ENCODE assay signal across 29 cellular contexts in genomic region chr5:123719004-123719403, GRCh38.
DNase-seq lines count a peak whose midpoint lies in the region; ATAC-seq, FAIRE-seq and TF ChIP-seq lines count a peak whose summit lies in the region.
"Had no signal": no experiment of that assay in that cellular context is flagged by ENCODE, and none has a peak within 500 bp of the region (broad histone marks: within the 10 kb centered on the region; RNA-seq: fewer than 3 reads in every experiment).

No MANE protein-coding gene starts in this region.

- peak; percentile 72 for FAIRE-seq in endothelial cell of umbilical vein (lab: Jason Lieb, UNC)
- FAIRE-seq: GM12878, HepG2 had no signal

- no peak overlapping the region for H3K9ac ChIP-seq in endothelial cell of umbilical vein (replicated peaks; ENCODE audit: extremely low read depth, insufficient read depth, low read length)
- no peak overlapping the region for H3K9ac ChIP-seq in mesenchymal stem cell (ENCODE audit: low read length)
- no peak overlapping the region for H3K9ac ChIP-seq in mammary epithelial cell (ENCODE audit: insufficient read depth, low read length)

- in situ Hi-C loops in mammary epithelial cell (cut with MboI; ENCODE audit: low sequenced_read_pairs in 2 of 2) = no loop called here

- peak overlapping the region; percentile 27 for H3K27ac ChIP-seq in endothelial cell of umbilical vein (ENCODE audit: insufficient read depth, low read depth, low read length)
- H3K27ac ChIP-seq in mesenchymal stem cell (ENCODE audit: low read length, poor library complexity, severe bottlenecking) = no peak overlapping the region
- H3K27ac ChIP-seq in upper lobe of left lung = no peak overlapping the region
- no peak overlapping the region for H3K27ac ChIP-seq in mammary epithelial cell (ENCODE audit: insufficient read depth, low read depth, low read length)
- H3K27ac ChIP-seq: HL-60, neutrophil, sigmoid colon, testis, uterus, VCaP had no signal

- CTCF ChIA-PET in endothelial cell of umbilical vein (lab: Charles Lee) = interaction anchor here (0.9 to 1.2 kb wide), 3 partner anchors 9 to 95 kb away, joined by 3 to 5 read pairs (median 4); no protein-coding TSS in a partner anchor
- CTCF ChIA-PET in mammary epithelial cell (lab: Charles Lee; ENCODE audit: low non-redundant PET) = no interaction called here

- H3K79me2 ChIP-seq in endothelial cell of umbilical vein (ENCODE audit: control insufficient read depth, insufficient read depth, low read length) (no peaks in the 10 kb centered on the region), mammary epithelial cell (ENCODE audit: insufficient read depth, low read length) (no peaks in the 10 kb centered on the region)

- no peaks in the 10 kb centered on the region for H3K9me1 ChIP-seq in endothelial cell of umbilical vein (replicated peaks; ENCODE audit: control insufficient read depth, extremely low read depth, insufficient read depth, low read length)

- H2AFZ ChIP-seq in endothelial cell of umbilical vein (ENCODE audit: low read depth, low read length) = peak overlapping the region; percentile 60
- H2AFZ ChIP-seq in mesenchymal stem cell (ENCODE audit: low read depth, low read length) = peak overlapping the region; percentile 51
- no peak overlapping the region for H2AFZ ChIP-seq in mammary epithelial cell (ENCODE audit: low read depth, low read length)

- no peak for TF ChIP-seq EP300 in upper lobe of left lung (IDR thresholded peaks at IDR 0.05)

- dilution Hi-C loops in endothelial cell of umbilical vein (cut with MboI; ENCODE audit: extremely low pct_ligation_motif_present, low sequenced_read_pairs) (no loop called here), mammary epithelial cell (cut with HindIII; ENCODE audit: low sequenced_read_pairs) (no loop called here)

- POLR2A ChIA-PET in endothelial cell of umbilical vein (lab: Charles Lee) = no interaction called here

- H3K14ac ChIP-seq in mesenchymal stem cell (ENCODE audit: low read length in 2 of 2) = peak overlapping the region in 1 of 2 experiments; percentile 87

- no peak overlapping the region for H4K8ac ChIP-seq in mesenchymal stem cell (ENCODE audit: low read length)

- H3K27me3 ChIP-seq in endothelial cell of umbilical vein (ENCODE audit: control insufficient read depth in 2 of 2, insufficient read depth in 2 of 2, low read length in 2 of 2) (no peaks in the 10 kb centered on the region), mesenchymal stem cell (ENCODE audit: control insufficient read depth in 1 of 2, insufficient read depth in 1 of 2, low read length in 2 of 2) (no peaks in the 10 kb centered on the region), upper lobe of left lung (no peaks in the 10 kb centered on the region), mammary epithelial cell (ENCODE audit: insufficient read depth, low read length) (no peaks in the 10 kb centered on the region)
- H3K27me3 ChIP-seq: neutrophil, sigmoid colon, testis, uterus had no signal

- H3K4me2 ChIP-seq in endothelial cell of umbilical vein (ENCODE audit: insufficient read depth, low read length) (peak overlapping the region; percentile 40), mesenchymal stem cell (ENCODE audit: low read length, poor library complexity, severe bottlenecking) (no peak overlapping the region), mammary epithelial cell (ENCODE audit: insufficient read depth, low read depth, low read length) (no peak overlapping the region)

- H2BK12ac ChIP-seq in mesenchymal stem cell (ENCODE audit: low read length in 2 of 2) = no peak overlapping the region

- BruUV-seq in endothelial cell of umbilical vein (replicated peaks; lab: Mats Ljungman, UMichigan) (no TSS peak), mammary epithelial cell (replicated peaks; lab: Mats Ljungman, UMichigan) (no TSS peak)

- peak; percentile 57 for DNase-seq in EL
- DNase-seq in NCI-H69 (lab: John Stamatoyannopoulos, UW) = peak; percentile 11
- peak; percentile 46 for DNase-seq in endothelial cell of umbilical vein (ENCODE audit: low read depth, low spot score)
- no peak for DNase-seq in mesenchymal stem cell
- DNase-seq in upper lobe of left lung = no peak
- DNase-seq in activated CD8-positive, alpha-beta memory T cell treated with anti-CD3 and anti-CD28 coated beads, Interleukin-2, amount 50 U/mL, for 4 hours = no peak
- no peak for DNase-seq in putamen (ENCODE audit: low spot score)
- DNase-seq in mammary epithelial cell = no peak
- DNase-seq: 8988T; activated CD4-positive, alpha-beta T cell treated with anti-CD3 and anti-CD28 coated beads for 48 hours; activated naive CD8-positive, alpha-beta T cell treated with anti-CD3 and anti-CD28 coated beads, Interleukin-2, amount 50 U/mL, for 24 hours; activated T-cell treated with anti-CD3 and anti-CD28 coated beads, Interleukin-2, amount 50 U/mL, for 24 hours; Calu3; head of caudate nucleus; NCI-H1092 treated with DMSO at 0.1 percent for 48 hours; NCI-H2029 treated with DMSO at 0.1 percent for 48 hours; NCI-H2227 treated with DMSO at 0.1 percent for 48 hours; NCI-H774; sigmoid colon; stimulated activated naive CD4-positive, alpha-beta T cell treated with Interleukin-2 at 50 U/mL for 16 hours; T-helper 9 cell; testis; uterus had no signal

- no peaks in the 10 kb centered on the region for H3K79me1 ChIP-seq in mesenchymal stem cell (replicated peaks; ENCODE audit: low read length, poor library complexity, severe bottlenecking)

- H3K9me3 ChIP-seq in endothelial cell of umbilical vein (replicated peaks; ENCODE audit: control insufficient read depth, insufficient read depth, low read length) (no peaks in the 10 kb centered on the region), mesenchymal stem cell (ENCODE audit: control insufficient read depth, low read length) (no peaks in the 10 kb centered on the region), upper lobe of left lung (no peaks in the 10 kb centered on the region), mammary epithelial cell (replicated peaks; ENCODE audit: insufficient read depth, low read length) (no peaks in the 10 kb centered on the region)
- H3K9me3 ChIP-seq: neutrophil, sigmoid colon, testis, uterus had no signal

- 55% methylated on average over 2 of the region's 3 CpGs for WGBS in mesenchymal stem cell
- 96 to 97% methylated on average over 3 of the region's 3 CpGs for WGBS in upper lobe of left lung, 2 donors
- WGBS in mammary epithelial cell (ENCODE audit: low coverage, missing lambda C conversion rate) = 79% methylated on average over 3 of the region's 3 CpGs

- no peak overlapping the region for H3K23ac ChIP-seq in mesenchymal stem cell (ENCODE audit: low read length in 2 of 2)

- H2BK120ac ChIP-seq in mesenchymal stem cell (ENCODE audit: low read depth, low read length) = no peak overlapping the region

- no peak overlapping the region for H3K4ac ChIP-seq in mesenchymal stem cell (ENCODE audit: low read depth in 1 of 2, low read length in 2 of 2)

- H3K18ac ChIP-seq in mesenchymal stem cell (ENCODE audit: low read depth in 1 of 2, low read length in 2 of 2) = peak overlapping the region in 1 of 2 experiments; percentile 61

- H4K20me1 ChIP-seq in endothelial cell of umbilical vein (replicated peaks; ENCODE audit: control insufficient read depth, extremely low read depth, insufficient read depth, low read length) = no peaks in the 10 kb centered on the region
- no peaks in the 10 kb centered on the region for H4K20me1 ChIP-seq in mammary epithelial cell (ENCODE audit: insufficient read depth, low read length)

- no peak overlapping the region for H4K91ac ChIP-seq in mesenchymal stem cell (ENCODE audit: low read length)

- H2BK5ac ChIP-seq in mesenchymal stem cell (ENCODE audit: low read depth, low read length, poor library complexity, severe bottlenecking) = no peak overlapping the region

- no peak for ATAC-seq in upper lobe of left lung (ENCODE audit: low FRiP score in 2 of 2)
- ATAC-seq: activated naive CD8-positive, alpha-beta T cell treated with anti-CD3 and anti-CD28 coated beads, Interleukin-2, amount 50 U/mL, for 24 hours; GM12878; HepG2 had no signal

- TF ChIP-seq CTCF in endothelial cell of umbilical vein (IDR thresholded peaks at IDR 0.05; ENCODE audit: extremely low read depth in 1 of 2, insufficient read depth in 1 of 2, low read depth in 1 of 2, low read length in 2 of 2) (no peak), upper lobe of left lung (IDR thresholded peaks at IDR 0.05) (no peak), mammary epithelial cell (conservative IDR thresholded peaks at IDR 0.05 in 1 of 2, IDR thresholded peaks at IDR 0.05 in 1 of 2; ENCODE audit: extremely low read depth in 1 of 2, insufficient read depth in 1 of 2, low read depth in 1 of 2, low read length in 2 of 2) (no peak)

- H3K4me1 ChIP-seq in endothelial cell of umbilical vein (ENCODE audit: control insufficient read depth, extremely low read depth, insufficient read depth, low read length) (peaks cover 17% of the 10 kb centered on the region), mesenchymal stem cell (ENCODE audit: control insufficient read depth, insufficient read depth, low read depth, low read length) (peaks cover 3% of the 10 kb centered on the region), upper lobe of left lung (no peaks in the 10 kb centered on the region), mammary epithelial cell (ENCODE audit: insufficient read depth, low read length) (no peaks in the 10 kb centered on the region)
- H3K4me1 ChIP-seq: testis, uterus had no signal

- TF ChIP-seq POLR2A in endothelial cell of umbilical vein (IDR thresholded peaks at IDR 0.05; ENCODE audit: low read depth, low read length) (no peak), upper lobe of left lung (IDR thresholded peaks at IDR 0.05) (no peak)

- H2BK15ac ChIP-seq in mesenchymal stem cell (ENCODE audit: low read depth, poor library complexity, severe bottlenecking) = no peak overlapping the region

- no peak overlapping the region for H3K4me3 ChIP-seq in endothelial cell of umbilical vein (replicated peaks in 1 of 3; ENCODE audit: insufficient read depth in 1 of 3, low read depth in 1 of 3, low read length in 3 of 3)
- H3K4me3 ChIP-seq in mesenchymal stem cell (ENCODE audit: insufficient read depth in 1 of 2, low read depth in 1 of 2, low read length in 2 of 2) = no peak overlapping the region
- no peak overlapping the region for H3K4me3 ChIP-seq in upper lobe of left lung
- H3K4me3 ChIP-seq in mammary epithelial cell (replicated peaks in 1 of 3; ENCODE audit: insufficient read depth in 1 of 3, low read depth in 2 of 3, low read length in 3 of 3) = no peak overlapping the region
- H3K4me3 ChIP-seq: GM12878, lung, sigmoid colon, testis, uterus had no signal

- H3K36me3 ChIP-seq in endothelial cell of umbilical vein (ENCODE audit: control insufficient read depth in 2 of 2, extremely low read depth in 1 of 2, insufficient read depth in 2 of 2, low read length in 2 of 2) (no peaks in the 10 kb centered on the region), mesenchymal stem cell (ENCODE audit: control insufficient read depth in 1 of 2, insufficient read depth in 2 of 2, low read depth in 1 of 2, low read length in 2 of 2) (no peaks in the 10 kb centered on the region), upper lobe of left lung (no peaks in the 10 kb centered on the region), mammary epithelial cell (ENCODE audit: insufficient read depth, low read length) (no peaks in the 10 kb centered on the region)
- H3K36me3 ChIP-seq: neutrophil, sigmoid colon, uterus had no signal

- peak overlapping the region; percentile 88 for H2AK5ac ChIP-seq in mesenchymal stem cell (ENCODE audit: low read length, severe bottlenecking)

- intact Hi-C loops in endothelial cell of umbilical vein (cut with micrococcal nuclease) = no loop called here
- intact Hi-C loops in mammary epithelial cell (cut with micrococcal nuclease) = no loop called here

Comparison
In these comparisons a context has a peak if more than half of its experiments do, and no peak if none do; other contexts are left out.
1. DNase-seq: peak in EL (single experiment), NCI-H69 (single experiment) and endothelial cell of umbilical vein (single experiment); none in mesenchymal stem cell (single experiment), upper lobe of left lung (0 of 2), activated CD8-positive, alpha-beta memory T cell treated with anti-CD3 and anti-CD28 coated beads, Interleukin-2, amount 50 U/mL, for 4 hours (single experiment), putamen (single experiment) and mammary epithelial cell (single experiment).